Comparison of ENCODE assay signal across 8 cellular contexts in the genomic region with DNA sequence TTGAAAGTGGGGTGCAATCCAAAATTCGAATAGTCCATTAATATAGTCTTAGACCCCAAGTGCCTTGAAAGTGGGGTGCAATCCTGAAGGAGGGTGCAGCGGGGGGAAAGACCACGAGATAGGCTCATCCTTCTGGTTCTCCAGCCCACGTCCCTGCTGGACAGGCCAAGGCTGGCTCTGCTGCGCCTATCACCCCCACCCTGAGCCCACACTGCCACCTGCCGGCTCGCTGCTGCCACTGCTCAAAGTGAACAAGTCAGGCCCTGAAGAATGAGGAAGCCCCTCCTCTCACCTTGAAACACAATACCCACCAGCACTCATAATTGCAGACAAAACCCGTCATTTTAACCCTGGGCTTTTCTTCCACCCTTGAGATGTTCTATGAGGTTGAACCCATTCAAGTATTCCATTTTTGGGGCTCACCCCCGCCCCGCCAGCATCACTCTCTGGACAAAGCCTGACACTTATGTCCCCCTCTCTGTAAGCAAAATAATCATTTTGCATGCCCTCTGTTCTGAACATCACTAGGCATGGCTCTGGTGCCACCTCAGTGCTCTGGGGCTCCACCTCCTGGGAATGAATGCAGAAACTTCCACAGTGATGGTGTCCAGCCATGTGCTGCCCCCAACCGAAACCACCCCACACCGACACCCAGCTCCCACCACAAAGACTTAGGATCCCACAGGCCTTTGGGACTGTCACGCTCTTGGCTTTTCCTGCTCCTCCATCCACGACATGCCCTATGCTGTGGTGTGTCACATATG. TPM values are rescaled to one million over a fixed set of nuclear protein-coding genes. Genes with fewer than 3 reads are reported as not detected.
DNase-seq lines count a peak whose midpoint lies in the region; ATAC-seq and TF ChIP-seq lines count a peak whose summit lies in the region.

No MANE protein-coding gene starts in this region.

- H3K27me3 Mint-ChIP-seq in T-helper 17 cell: no peaks in the 10 kb centered on the region

- no peak overlapping the region for H3K4me3 Mint-ChIP-seq in T-helper 17 cell

- intact Hi-C loops in sigmoid colon (cut with DNase I): loop anchor here (1.0 to 2.0 kb wide), 2 partner anchors 65 to 78 kb away; no protein-coding TSS in a partner anchor

- TF ChIP-seq CTCF in NB4 (IDR thresholded peaks at IDR 0.05; ENCODE audit: low read depth, low read length) (peak; percentile 99), right atrium auricular region (IDR thresholded peaks at IDR 0.05) (peak; percentile 97), sigmoid colon (IDR thresholded peaks at IDR 0.05) (peak; percentile 65 to 90 (median 85))

- in situ Hi-C loops in GM23248 (cut with MboI): loop anchor here (10.0 kb wide), 1 partner anchor 79 kb away; no protein-coding TSS in a partner anchor

- 0 out of 2 replicates have a peak, but pooled peaks cover 6% of the 10 kb centered on the region for H3F3A ChIP-seq in GM23248 (ENCODE audit: insufficient read depth)

- TF ChIP-seq POLR2A in NB4 (IDR thresholded peaks at IDR 0.05; ENCODE audit: extremely low read depth, insufficient read length): no peak
- TF ChIP-seq POLR2A in sigmoid colon (IDR thresholded peaks at IDR 0.05): no peak

- no peak overlapping the region for H2AFZ ChIP-seq in GM23248

- no peaks in the 10 kb centered on the region for H3K36me3 ChIP-seq in GM23248 (ENCODE audit: low read depth)
- no peaks in the 10 kb centered on the region for H3K36me3 ChIP-seq in right atrium auricular region
- H3K36me3 ChIP-seq in sigmoid colon: peaks cover 0 to 8% (median 0%) of the 10 kb centered on the region in 4 donors

- H3K9me2 ChIP-seq in GM23248 (ENCODE audit: insufficient read depth): no peaks in the 10 kb centered on the region

- no peaks in the 10 kb centered on the region for H3K27me3 ChIP-seq in GM23248 (replicated peaks; ENCODE audit: insufficient read depth)
- H3K27me3 ChIP-seq in right atrium auricular region: no peaks in the 10 kb centered on the region
- no peaks in the 10 kb centered on the region for H3K27me3 ChIP-seq in sigmoid colon

- H3K36me3 Mint-ChIP-seq in T-helper 17 cell (ENCODE audit: low read depth): peaks cover 2% of the 10 kb centered on the region

- H3K27ac Mint-ChIP-seq in T-helper 17 cell: no peak overlapping the region

- H3K4me3 ChIP-seq in GM23248 (no peak overlapping the region), NB4 (ENCODE audit: low read depth, low read length) (no peak overlapping the region), right atrium auricular region (no peak overlapping the region), sigmoid colon (no peak overlapping the region)

- H3K27ac ChIP-seq in GM23248: no peak overlapping the region
- H3K27ac ChIP-seq in right atrium auricular region: no peak overlapping the region
- no peak overlapping the region for H3K27ac ChIP-seq in sigmoid colon

- H3K79me2 ChIP-seq in GM23248 (ENCODE audit: insufficient read depth): no peaks in the 10 kb centered on the region

- ATAC-seq in T-helper 17 cell: peak; percentile 83
- no peak for ATAC-seq in GM18907 (IDR thresholded peaks at IDR 0.05; ENCODE audit: unreplicated experiment)

- DNase-seq in DMS53 treated with DMSO at 0.1 percent for 48 hours (lab: John Stamatoyannopoulos, UW; ENCODE audit: unreplicated experiment) (peak; percentile 7), GM23248 (peak; percentile 79), NB4 (ENCODE audit: low read depth) (peak; percentile 83), T-helper 17 cell (peak; percentile 57 to 64 (median 60)), amniotic epithelial cell (ENCODE audit: low read depth) (peak; percentile 53), right atrium auricular region (ENCODE audit: low spot score) (peak; percentile 79), sigmoid colon (peak; percentile 80)

- no peaks in the 10 kb centered on the region for H4K20me1 ChIP-seq in GM23248 (ENCODE audit: insufficient read depth)

- H3K4me1 Mint-ChIP-seq in T-helper 17 cell: peaks cover 17% of the 10 kb centered on the region

- H3K4me1 ChIP-seq in GM23248 (ENCODE audit: insufficient read depth) (peaks cover 10% of the 10 kb centered on the region), right atrium auricular region (peaks cover 0 to 27% of the 10 kb centered on the region in 2 donors), sigmoid colon (peaks cover 0 to 14% (median 12%) of the 10 kb centered on the region in 4 donors)

- TF ChIP-seq EP300 in sigmoid colon (IDR thresholded peaks at IDR 0.05): no peak

- WGBS in GM23248 (ENCODE audit: low coverage in 1 of 2, low lambda C conversion rate in 2 of 2, missing lambda C conversion rate in 2 of 2), 2 experiments: 30% methylated on average over 14 of the region's 14 CpGs
- WGBS in sigmoid colon, 2 donors: 41 to 44% methylated on average over 14 of the region's 14 CpGs

- no peak overlapping the region for H3K9ac ChIP-seq in GM23248

- H3K9me3 ChIP-seq in GM23248 (ENCODE audit: low read depth): no peaks in the 10 kb centered on the region
- no peaks in the 10 kb centered on the region for H3K9me3 ChIP-seq in T-helper 17 cell (ENCODE audit: control insufficient read depth, low read length, poor library complexity, severe bottlenecking)
- no peaks in the 10 kb centered on the region for H3K9me3 ChIP-seq in right atrium auricular region
- no peaks in the 10 kb centered on the region for H3K9me3 ChIP-seq in sigmoid colon

- no peak overlapping the region for H3K4me2 ChIP-seq in GM23248 (ENCODE audit: unreplicated experiment)

RNA-seq across cellular contexts. Expression of a gene that starts 56.8 kb away (rescaled TPM):
- 0.32 and 1.1 TPM in 2 replicates for total RNA-seq in GM23248 (2014; rRNA removed; shearing (Covaris generic))
- polyA plus RNA-seq in GM23248 (2016; fragmentation: Nextera tagmentation; extraction: Ambion mirVana) (0.50 and 0.89 TPM in 2 replicates), sigmoid colon (under 1 TPM in 1 of 3 donors, not detected in 2; 0.35 TPM)
- total RNA-seq in T-helper 17 cell (not detected), right atrium auricular region (under 1 TPM; 0.48 to 0.75 TPM), sigmoid colon (under 1 TPM in 1 of 4 donors, not detected in 3; 0.41 TPM)

Comparison
In these comparisons a context has a peak if more than half of its experiments do, and no peak if none do; other contexts are left out.
1. DNase-seq: peak in every context shown above with its lines; median percentile 83 in NB4; 80 in sigmoid colon; 79 in GM23248; 79 in right atrium auricular region; 60 in T-helper 17 cell; 53 in amniotic epithelial cell; 7 in DMS53 treated with DMSO at 0.1 percent for 48 hours.